ENCODE assay signal across 21 cellular contexts in the genomic region with DNA sequence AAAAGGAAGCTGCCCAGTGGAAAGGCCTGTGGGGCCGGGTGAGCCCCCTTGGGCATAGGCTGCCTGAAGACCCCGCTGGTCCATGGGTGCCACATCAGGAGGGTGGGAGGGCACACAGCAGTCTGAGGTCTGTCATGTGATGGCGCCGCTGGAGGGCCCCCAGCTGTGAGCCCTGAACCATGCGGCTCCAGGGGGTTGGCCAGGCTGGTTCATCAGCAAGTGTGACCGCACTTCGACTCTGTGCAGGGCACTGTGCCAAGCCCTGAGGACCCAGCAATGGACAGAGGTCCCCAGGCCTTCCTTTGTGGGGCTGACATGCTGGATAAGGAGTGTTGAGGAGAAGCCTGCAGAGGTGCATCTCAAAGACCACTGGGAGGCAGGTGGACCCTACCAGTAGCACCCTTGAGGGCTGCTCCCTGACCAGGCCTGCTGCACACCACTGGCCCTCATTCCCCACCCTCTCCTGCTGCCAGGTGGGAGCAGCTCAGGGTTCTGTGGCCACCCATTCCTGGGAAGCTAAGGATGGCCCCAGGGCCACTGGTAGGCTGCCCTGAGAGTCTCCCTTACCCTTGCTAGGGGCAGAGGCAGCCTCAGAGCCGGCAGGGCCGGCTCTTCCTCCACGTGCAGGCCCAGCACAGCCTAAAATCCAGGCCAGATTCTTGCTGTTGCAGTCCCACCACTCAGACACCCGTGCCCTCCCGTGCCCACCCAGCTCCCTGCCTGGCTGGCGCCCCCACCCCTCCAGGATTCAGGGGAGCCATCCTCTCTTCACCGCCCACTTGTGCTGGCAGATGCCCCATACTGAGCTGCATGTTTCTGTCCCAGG.
A peak's percentile ranks its signal among the peaks of the same experiment; 100 is the strongest.
DNase-seq lines count a peak whose midpoint lies in the region; ATAC-seq lines count a peak whose summit lies in the region.
"Had no signal": no experiment of that assay in that cellular context is flagged by ENCODE, and none has a peak within 500 bp of the region (broad histone marks: within the 10 kb centered on the region; RNA-seq: fewer than 3 reads in every experiment).

No MANE protein-coding gene starts in this region.

- peak; percentile 55 for DNase-seq in activated effector memory CD4-positive, alpha-beta T cell treated with anti-CD3 and anti-CD28 coated beads, Interleukin-2, amount 50 U/mL, for 16 hours
- no peak for DNase-seq in activated effector memory CD4-positive, alpha-beta T cell treated with Interleukin-2 at 50 U/mL for 16 hours
- DNase-seq in Daoy (ENCODE audit: low read depth), result peak; percentile 50
- DNase-seq in glomerular visceral epithelial cell (ENCODE audit: extremely low spot score), result peak; percentile 15
- peak; percentile 73 for DNase-seq in posterior vena cava (ENCODE audit: low spot score)
- DNase-seq in UCSD-AML1 (lab: John Stamatoyannopoulos, UW; ENCODE audit: unreplicated experiment), result no peak
- no peak for DNase-seq in NOMO-1 treated with dmso at 0.1 percent for 144 hours (lab: John Stamatoyannopoulos, UW; ENCODE audit: unreplicated experiment)
- DNase-seq: CD4-positive, alpha-beta T cell; HFFc6; IMR-90; KG1; MG63; NCI-H1105 treated with DMSO at 0.1 percent for 48 hours; NCI-H146; NCI-H2029; NCI-H446 treated with DMSO at 0.1 percent for 48 hours; NCI-H526 treated with DMSO at 0.1 percent for 48 hours; OCI-M1; Peyer's patch; SIG-M5 had no signal

- intact Hi-C loops in posterior vena cava (cut with DNase I), result no loop called here

- no peak for ATAC-seq in GM21737 (IDR thresholded peaks at IDR 0.05; ENCODE audit: unreplicated experiment)

Comparison
In these comparisons a context has a peak if more than half of its experiments do, and no peak if none do; other contexts are left out.
1. DNase-seq: peak in activated effector memory CD4-positive, alpha-beta T cell treated with anti-CD3 and anti-CD28 coated beads, Interleukin-2, amount 50 U/mL, for 16 hours (single experiment), Daoy (single experiment), glomerular visceral epithelial cell (single experiment) and posterior vena cava (single experiment); none in activated effector memory CD4-positive, alpha-beta T cell treated with Interleukin-2 at 50 U/mL for 16 hours (single experiment), UCSD-AML1 (single experiment) and NOMO-1 treated with dmso at 0.1 percent for 144 hours (single experiment).